13 cellular contexts compared by ENCODE assay signal in genomic region chr7:112853429-112853828, GRCh38.
"Had no signal": no experiment of that assay in that cellular context is flagged by ENCODE, and none has a peak within 500 bp of the region (broad histone marks: within the 10 kb centered on the region; RNA-seq: fewer than 3 reads in every experiment).

No MANE protein-coding gene starts in this region.

- H3K27me3 ChIP-seq: esophagus muscularis mucosa, gastrocnemius medialis had no signal

- H3K4me1 ChIP-seq: gastrocnemius medialis had no signal

- H3K4me1 Mint-ChIP-seq: neural crest cell had no signal

- H3K27ac ChIP-seq: epithelial cell of prostate, esophagus muscularis mucosa, gastrocnemius medialis had no signal

- H3K27ac Mint-ChIP-seq: dendritic cell treated with granulocyte-macrophage colony-stimulating factor and Interleukin-4, amounts not matched to agents 40 ng/mL and 50 ng/mL, for 4 days; effector memory CD8-positive, alpha-beta T cell; naive thymus-derived CD8-positive, alpha-beta T cell had no signal

- H3K9me3 Mint-ChIP-seq: dendritic cell treated with granulocyte-macrophage colony-stimulating factor and Interleukin-4, amounts not matched to agents 40 ng/mL and 50 ng/mL, for 4 days; effector memory CD8-positive, alpha-beta T cell had no signal

- H3K36me3 ChIP-seq: esophagus muscularis mucosa, gastrocnemius medialis had no signal

- H3K9me3 ChIP-seq: gastrocnemius medialis had no signal

- ATAC-seq: effector memory CD8-positive, alpha-beta T cell; gastrocnemius medialis; naive thymus-derived CD8-positive, alpha-beta T cell; sciatic nerve had no signal

- H3K27me3 Mint-ChIP-seq: dendritic cell treated with granulocyte-macrophage colony-stimulating factor and Interleukin-4, amounts not matched to agents 40 ng/mL and 50 ng/mL, for 4 days; effector memory CD8-positive, alpha-beta T cell; naive thymus-derived CD8-positive, alpha-beta T cell; type B pancreatic cell had no signal

- H3K4me3 ChIP-seq: esophagus muscularis mucosa, gastrocnemius medialis had no signal

- H3K4me3 Mint-ChIP-seq: dendritic cell treated with granulocyte-macrophage colony-stimulating factor and Interleukin-4, amounts not matched to agents 40 ng/mL and 50 ng/mL, for 4 days; effector memory CD8-positive, alpha-beta T cell; naive thymus-derived CD8-positive, alpha-beta T cell; neural crest cell; type B pancreatic cell had no signal

- DNase-seq: effector memory CD8-positive, alpha-beta T cell; gastrocnemius medialis; kidney; left cardiac atrium; naive thymus-derived CD8-positive, alpha-beta T cell; posterior cingulate gyrus; stimulated activated naive CD4-positive, alpha-beta T cell had no signal
